In the genomic region with DNA sequence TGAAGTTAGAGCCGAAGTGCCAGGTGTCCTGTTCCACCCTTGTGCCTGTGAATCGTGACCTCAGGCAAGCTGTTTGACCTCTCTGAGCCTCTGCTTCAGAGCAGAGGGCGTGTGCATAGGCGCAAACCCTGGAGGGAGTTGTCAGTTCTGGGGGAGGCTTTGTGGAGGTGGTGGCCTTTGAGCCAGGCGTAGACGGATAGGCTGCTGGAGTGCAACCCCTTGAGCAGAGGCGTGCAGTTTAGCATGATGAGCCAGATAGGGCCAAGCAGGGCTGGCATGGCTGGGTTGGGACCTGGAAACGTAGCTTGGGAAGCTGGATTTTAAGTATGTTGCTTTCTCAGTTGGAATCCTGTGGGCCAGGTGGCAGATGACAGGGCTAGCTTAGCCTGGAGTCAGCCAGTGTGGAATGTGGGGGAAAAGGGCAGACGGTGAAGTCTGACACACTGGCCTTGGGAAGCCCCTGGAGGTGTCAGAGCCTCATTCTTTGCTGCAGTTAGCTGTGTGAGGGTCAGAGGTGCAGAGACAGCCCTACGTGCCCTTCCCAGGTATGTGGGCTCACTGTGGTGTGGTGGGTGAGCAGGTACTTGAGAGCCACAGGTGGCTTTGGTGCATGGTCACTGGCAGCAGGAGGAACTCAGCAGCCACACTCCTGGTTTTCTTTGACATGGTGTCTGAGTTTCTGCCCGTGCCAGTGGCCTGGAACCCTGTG, we compare ENCODE assay signal across 9 cellular contexts.
DNase-seq lines count a peak whose midpoint lies in the region; ATAC-seq and TF ChIP-seq lines count a peak whose summit lies in the region.
"Had no signal": no experiment of that assay in that cellular context is flagged by ENCODE, and none has a peak within 500 bp of the region (broad histone marks: within the 10 kb centered on the region; RNA-seq: fewer than 3 reads in every experiment).

No MANE protein-coding gene starts in this region.

- H3K4ac ChIP-seq in mesendoderm (ENCODE audit: low read depth, low read length), result no peak overlapping the region

- no peaks in the 10 kb centered on the region for H3K36me3 ChIP-seq in mesendoderm (ENCODE audit: control insufficient read depth, insufficient read depth, low read length)

- no peaks in the 10 kb centered on the region for H3K27me3 ChIP-seq in mesendoderm (ENCODE audit: insufficient read depth, low read length, poor library complexity)

- H4K5ac ChIP-seq in mesendoderm (ENCODE audit: low read length), result no peak overlapping the region

- H3K4me1 Mint-ChIP-seq in activated naive CD8-positive, alpha-beta T cell treated with anti-CD3 and anti-CD28 coated beads, Interleukin-2, amount 10 ng/mL, durations not matched to agents 7 days and 5 days, result peaks cover 20% of the 10 kb centered on the region
- peaks cover 11% of the 10 kb centered on the region for H3K4me1 Mint-ChIP-seq in activated naive CD8-positive, alpha-beta T cell treated with anti-CD3 and anti-CD28 coated beads, Interleukin-2, amount 50 U/mL, for 24 hours
- H3K4me1 Mint-ChIP-seq in type B pancreatic cell (ENCODE audit: unreplicated experiment), result peaks cover 45% of the 10 kb centered on the region

- H3K4me3 Mint-ChIP-seq in activated naive CD8-positive, alpha-beta T cell treated with anti-CD3 and anti-CD28 coated beads, Interleukin-2, amount 10 ng/mL, durations not matched to agents 7 days and 5 days, result no peak overlapping the region
- no peak overlapping the region for H3K4me3 Mint-ChIP-seq in activated naive CD8-positive, alpha-beta T cell treated with anti-CD3 and anti-CD28 coated beads, Interleukin-2, amount 50 U/mL, for 24 hours
- no peak overlapping the region for H3K4me3 Mint-ChIP-seq in type B pancreatic cell
- H3K4me3 Mint-ChIP-seq: T-helper 1 cell treated with Interleukin-12 subunit alpha and Interleukin-12 subunit beta and Interleukin-4 antibody, amounts not matched to agents 30 μg/mL and 1 μg/mL, for 36 hours had no signal

- H2AK5ac ChIP-seq in mesendoderm (ENCODE audit: low read length), result peak overlapping the region; percentile 40

- ATAC-seq in activated naive CD8-positive, alpha-beta T cell treated with anti-CD3 and anti-CD28 coated beads, Interleukin-2, amount 10 ng/mL, durations not matched to agents 7 days and 5 days (ENCODE audit: low read depth), result peak; percentile 27
- no peak for ATAC-seq in activated naive CD8-positive, alpha-beta T cell treated with anti-CD3 and anti-CD28 coated beads, Interleukin-2, amount 50 U/mL, for 24 hours
- no peak for ATAC-seq in HG03442 (IDR thresholded peaks at IDR 0.05; ENCODE audit: unreplicated experiment)

- no CpG with 5 or more reads among the region's 11 CpGs for WGBS in mesendoderm (ENCODE audit: extremely low coverage, insufficient coverage, low lambda C conversion rate)

- no peak overlapping the region for H2BK120ac ChIP-seq in mesendoderm (ENCODE audit: low read depth, low read length)

- peak overlapping the region; percentile 46 for H3K9ac ChIP-seq in mesendoderm (ENCODE audit: low read length)

- H3K79me2 ChIP-seq in mesendoderm (ENCODE audit: control insufficient read depth, insufficient read depth, low read length), result peaks cover 31% of the 10 kb centered on the region

- H3K4me2 ChIP-seq in mesendoderm (ENCODE audit: low read length), result no peak overlapping the region

- POLR2A ChIA-PET in activated naive CD8-positive, alpha-beta T cell treated with anti-CD3 and anti-CD28 coated beads, Interleukin-2, amount 10 ng/mL, durations not matched to agents 7 days and 5 days (lab: Charles Lee), result no interaction called here

- no peak overlapping the region for H3K18ac ChIP-seq in mesendoderm (ENCODE audit: low read length)

- no peaks in the 10 kb centered on the region for H3K9me3 Mint-ChIP-seq in activated naive CD8-positive, alpha-beta T cell treated with anti-CD3 and anti-CD28 coated beads, Interleukin-2, amount 10 ng/mL, durations not matched to agents 7 days and 5 days
- no peaks in the 10 kb centered on the region for H3K9me3 Mint-ChIP-seq in activated naive CD8-positive, alpha-beta T cell treated with anti-CD3 and anti-CD28 coated beads, Interleukin-2, amount 50 U/mL, for 24 hours
- H3K9me3 Mint-ChIP-seq in type B pancreatic cell, result no peaks in the 10 kb centered on the region
- H3K9me3 Mint-ChIP-seq: T-helper 1 cell treated with Interleukin-12 subunit alpha and Interleukin-12 subunit beta and Interleukin-4 antibody, amounts not matched to agents 30 μg/mL and 1 μg/mL, for 36 hours had no signal

- H3K27me3 Mint-ChIP-seq in activated naive CD8-positive, alpha-beta T cell treated with anti-CD3 and anti-CD28 coated beads, Interleukin-2, amount 10 ng/mL, durations not matched to agents 7 days and 5 days, result peaks cover under 1% of the 10 kb centered on the region
- no peaks in the 10 kb centered on the region for H3K27me3 Mint-ChIP-seq in activated naive CD8-positive, alpha-beta T cell treated with anti-CD3 and anti-CD28 coated beads, Interleukin-2, amount 50 U/mL, for 24 hours
- no peaks in the 10 kb centered on the region for H3K27me3 Mint-ChIP-seq in type B pancreatic cell

- H3K27ac ChIP-seq in cingulate gyrus (ENCODE audit: low read depth, low read length) (peak overlapping the region; percentile 61), mesendoderm (ENCODE audit: low read depth, low read length) (peak overlapping the region; percentile 22)

- no peak overlapping the region for H3K4me3 ChIP-seq in mesendoderm (ENCODE audit: low read length)

- peak overlapping the region; percentile 22 for H2BK5ac ChIP-seq in mesendoderm (ENCODE audit: low read length)

- DNase-seq in activated naive CD8-positive, alpha-beta T cell treated with anti-CD3 and anti-CD28 coated beads, Interleukin-2, amount 10 ng/mL, durations not matched to agents 7 days and 5 days, result peak; percentile 42
- no peak for DNase-seq in activated naive CD8-positive, alpha-beta T cell treated with anti-CD3 and anti-CD28 coated beads, Interleukin-2, amount 50 U/mL, for 24 hours
- DNase-seq in mesendoderm (peak; percentile 88), type B pancreatic cell (ENCODE audit: extremely low spot score, unreplicated experiment) (no peak), NCI-H1105 treated with DMSO at 0.1 percent for 48 hours (lab: John Stamatoyannopoulos, UW) (no peak), amygdala (lab: John Stamatoyannopoulos, UW) (no peak)

- H3K4me1 ChIP-seq in mesendoderm (ENCODE audit: control insufficient read depth, low read depth, low read length), result peaks cover 21% of the 10 kb centered on the region

- H4K8ac ChIP-seq in mesendoderm (ENCODE audit: low read depth, low read length), result no peak overlapping the region

- H3K36me3 Mint-ChIP-seq in activated naive CD8-positive, alpha-beta T cell treated with anti-CD3 and anti-CD28 coated beads, Interleukin-2, amount 10 ng/mL, durations not matched to agents 7 days and 5 days, result no peaks in the 10 kb centered on the region
- H3K36me3 Mint-ChIP-seq in activated naive CD8-positive, alpha-beta T cell treated with anti-CD3 and anti-CD28 coated beads, Interleukin-2, amount 50 U/mL, for 24 hours (ENCODE audit: low read depth), result no peaks in the 10 kb centered on the region
- no peaks in the 10 kb centered on the region for H3K36me3 Mint-ChIP-seq in type B pancreatic cell

- peak; percentile 3 for TF ChIP-seq CTCF in type B pancreatic cell (conservative IDR thresholded peaks at IDR 0.05)

- no peak overlapping the region for H2BK15ac ChIP-seq in mesendoderm (replicated peaks; ENCODE audit: low read depth)

- H3K56ac ChIP-seq in mesendoderm (ENCODE audit: low read length), result peak overlapping the region; percentile 75

- no peak overlapping the region for H3K27ac Mint-ChIP-seq in activated naive CD8-positive, alpha-beta T cell treated with anti-CD3 and anti-CD28 coated beads, Interleukin-2, amount 10 ng/mL, durations not matched to agents 7 days and 5 days
- H3K27ac Mint-ChIP-seq in activated naive CD8-positive, alpha-beta T cell treated with anti-CD3 and anti-CD28 coated beads, Interleukin-2, amount 50 U/mL, for 24 hours, result no peak overlapping the region
- no peak overlapping the region for H3K27ac Mint-ChIP-seq in type B pancreatic cell
- H3K27ac Mint-ChIP-seq: T-helper 1 cell treated with Interleukin-12 subunit alpha and Interleukin-12 subunit beta and Interleukin-4 antibody, amounts not matched to agents 30 μg/mL and 1 μg/mL, for 36 hours had no signal

- peaks cover 46% of the 10 kb centered on the region for H3K79me1 ChIP-seq in mesendoderm (ENCODE audit: low read length)

- H3K23ac ChIP-seq in mesendoderm (ENCODE audit: low read length), result no peak overlapping the region

Comparison
In these comparisons a context has a peak if more than half of its experiments do, and no peak if none do; other contexts are left out.
1. DNase-seq: peak in activated naive CD8-positive, alpha-beta T cell treated with anti-CD3 and anti-CD28 coated beads, Interleukin-2, amount 10 ng/mL, durations not matched to agents 7 days and 5 days (single experiment) and mesendoderm (single experiment); none in activated naive CD8-positive, alpha-beta T cell treated with anti-CD3 and anti-CD28 coated beads, Interleukin-2, amount 50 U/mL, for 24 hours (single experiment), type B pancreatic cell (single experiment), NCI-H1105 treated with DMSO at 0.1 percent for 48 hours (single experiment) and amygdala (0 of 56).